Comparison of ENCODE assay signal across 21 cellular contexts in the genomic region with DNA sequence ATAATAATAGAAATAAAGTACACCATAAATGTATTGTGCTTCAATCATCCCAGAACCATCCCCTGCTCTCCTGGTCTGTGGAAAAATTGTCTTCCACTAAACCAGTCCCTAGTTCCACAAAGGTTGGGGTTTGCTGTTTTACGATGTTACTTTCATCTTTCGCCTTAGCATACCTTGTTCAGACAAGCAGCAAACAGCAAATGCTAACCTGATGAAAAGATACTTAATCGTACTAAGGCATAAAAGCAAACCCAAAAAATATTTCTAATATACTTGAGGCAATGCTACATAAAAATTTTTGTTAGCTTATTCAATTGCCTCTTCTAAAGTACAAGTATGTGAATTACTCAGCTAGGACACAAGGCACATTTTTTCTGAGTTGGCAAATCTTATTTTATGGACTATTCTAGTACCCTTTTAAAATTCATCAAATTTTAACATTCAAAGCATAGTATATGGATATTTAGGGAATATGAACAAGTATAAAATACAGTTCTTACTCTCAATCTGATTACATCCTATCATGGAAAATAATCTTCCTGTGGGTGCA.
A peak's percentile ranks its signal among the peaks of the same experiment; 100 is the strongest.
DNase-seq lines count a peak whose midpoint lies in the region; ATAC-seq and TF ChIP-seq lines count a peak whose summit lies in the region.
"Had no signal": no experiment of that assay in that cellular context is flagged by ENCODE, and none has a peak within 500 bp of the region (broad histone marks: within the 10 kb centered on the region; RNA-seq: fewer than 3 reads in every experiment).

No MANE protein-coding gene starts in this region.

- TF ChIP-seq CTCF in osteoblast (IDR thresholded peaks at IDR 0.05; ENCODE audit: extremely low read depth, low read depth, low read length): no peak
- TF ChIP-seq CTCF in uterus (IDR thresholded peaks at IDR 0.05): no peak

- CTCF ChIA-PET in activated naive CD4-positive, alpha-beta T cell treated with anti-CD3 and anti-CD28 coated beads, Interleukin-2, amount 10 ng/mL, durations not matched to agents 7 days and 5 days (lab: Charles Lee): interaction anchor here (0.6 to 1.5 kb wide), 4 partner anchors 9 to 1224 kb away, joined by 3 read pairs; no protein-coding TSS in a partner anchor

- H3K4me1 ChIP-seq in osteoblast (ENCODE audit: insufficient read depth, low read length) (peaks cover 39% of the 10 kb centered on the region), uterus (peaks cover 0 to 8% of the 10 kb centered on the region in 2 donors)
- H3K4me1 ChIP-seq: SJCRH30 had no signal

- TF ChIP-seq POLR2A in uterus (IDR thresholded peaks at IDR 0.05): no peak

- H3K36me3 ChIP-seq in osteoblast (ENCODE audit: insufficient read depth, low read length): no peaks in the 10 kb centered on the region
- H3K36me3 ChIP-seq in uterus: no peaks in the 10 kb centered on the region
- H3K36me3 ChIP-seq: SJCRH30 had no signal

- H3K27me3 ChIP-seq in osteoblast (ENCODE audit: insufficient read depth, low read length) (no peaks in the 10 kb centered on the region), uterus (no peaks in the 10 kb centered on the region)
- H3K27me3 ChIP-seq: SJCRH30 had no signal

- peaks cover 8% of the 10 kb centered on the region for H3K9me3 Mint-ChIP-seq in activated naive CD4-positive, alpha-beta T cell treated with anti-CD3 and anti-CD28 coated beads, Interleukin-2, amount 50 U/mL, for 24 hours
- peaks cover 12% of the 10 kb centered on the region for H3K9me3 Mint-ChIP-seq in activated naive CD4-positive, alpha-beta T cell treated with anti-CD3 and anti-CD28 coated beads, Interleukin-2, amount 10 ng/mL, durations not matched to agents 7 days and 5 days

- no peaks in the 10 kb centered on the region for H3K9me3 ChIP-seq in osteoblast (ENCODE audit: low read depth, low read length)
- no peaks in the 10 kb centered on the region for H3K9me3 ChIP-seq in uterus
- H3K9me3 ChIP-seq: SJCRH30 had no signal

- no peak for ATAC-seq in GM19467 (IDR thresholded peaks at IDR 0.05; ENCODE audit: unreplicated experiment)

- H3K36me3 Mint-ChIP-seq in activated naive CD4-positive, alpha-beta T cell treated with anti-CD3 and anti-CD28 coated beads, Interleukin-2, amount 50 U/mL, for 24 hours: peaks cover 10% of the 10 kb centered on the region
- H3K36me3 Mint-ChIP-seq in activated naive CD4-positive, alpha-beta T cell treated with anti-CD3 and anti-CD28 coated beads, Interleukin-2, amount 10 ng/mL, durations not matched to agents 7 days and 5 days: peaks cover 6% of the 10 kb centered on the region
- H3K36me3 Mint-ChIP-seq: CD4-positive, CD25-positive, alpha-beta regulatory T cell had no signal

- H3K27me3 Mint-ChIP-seq in activated naive CD4-positive, alpha-beta T cell treated with anti-CD3 and anti-CD28 coated beads, Interleukin-2, amount 50 U/mL, for 24 hours: no peaks in the 10 kb centered on the region
- no peaks in the 10 kb centered on the region for H3K27me3 Mint-ChIP-seq in activated naive CD4-positive, alpha-beta T cell treated with anti-CD3 and anti-CD28 coated beads, Interleukin-2, amount 10 ng/mL, durations not matched to agents 7 days and 5 days
- H3K27me3 Mint-ChIP-seq: B cell; CD4-positive, CD25-positive, alpha-beta regulatory T cell had no signal

- H3K4me3 Mint-ChIP-seq in activated naive CD4-positive, alpha-beta T cell treated with anti-CD3 and anti-CD28 coated beads, Interleukin-2, amount 50 U/mL, for 24 hours: no peak overlapping the region
- no peak overlapping the region for H3K4me3 Mint-ChIP-seq in activated naive CD4-positive, alpha-beta T cell treated with anti-CD3 and anti-CD28 coated beads, Interleukin-2, amount 10 ng/mL, durations not matched to agents 7 days and 5 days
- H3K4me3 Mint-ChIP-seq: B cell; CD4-positive, CD25-positive, alpha-beta regulatory T cell had no signal

- intact Hi-C loops in uterus (cut with DNase I; ENCODE audit: low total_unique reads): no loop called here

- no peak overlapping the region for H3K4me2 ChIP-seq in osteoblast (ENCODE audit: insufficient read depth, low read length)

- H3K27ac ChIP-seq in osteoblast (ENCODE audit: low read depth, low read length) (peak overlapping the region; percentile 81), uterus (peak overlapping the region; percentile 31 to 60)
- H3K27ac ChIP-seq: 22Rv1, SJCRH30 had no signal

- no peaks in the 10 kb centered on the region for H3K79me2 ChIP-seq in osteoblast (ENCODE audit: insufficient read depth, low read length)

- peaks cover 75% of the 10 kb centered on the region for H3K4me1 Mint-ChIP-seq in activated naive CD4-positive, alpha-beta T cell treated with anti-CD3 and anti-CD28 coated beads, Interleukin-2, amount 50 U/mL, for 24 hours
- H3K4me1 Mint-ChIP-seq in activated naive CD4-positive, alpha-beta T cell treated with anti-CD3 and anti-CD28 coated beads, Interleukin-2, amount 10 ng/mL, durations not matched to agents 7 days and 5 days: peaks cover 11% of the 10 kb centered on the region

- DNase-seq in activated naive CD4-positive, alpha-beta T cell treated with anti-CD3 and anti-CD28 coated beads, Interleukin-2, amount 10 ng/mL, durations not matched to agents 7 days and 5 days: no peak
- DNase-seq in dedifferentiated amniotic fluid mesenchymal stem cell (ENCODE audit: extremely low spot score): peak; percentile 21
- no peak for DNase-seq in osteoblast (ENCODE audit: insufficient read length, low spot score, missing footprints)
- DNase-seq in uterus: no peak
- DNase-seq in middle frontal gyrus (ENCODE audit: extremely low spot score, low spot score): no peak
- DNase-seq in NCI-H1436 treated with DMSO at 0.1 percent for 48 hours (lab: John Stamatoyannopoulos, UW): no peak
- DNase-seq: Caco-2; CD4-positive, CD25-positive, alpha-beta regulatory T cell; GDM1; NCI-H1105 treated with DMSO at 0.1 percent for 48 hours; NCI-H187; NCI-H2107; NCI-H2227 treated with DMSO at 0.1 percent for 48 hours; NCI-H524; NCI-H82; RPMI8226; SJCRH30 had no signal

- H4K20me1 ChIP-seq in osteoblast (ENCODE audit: insufficient read depth, low read length): no peaks in the 10 kb centered on the region

- H2AFZ ChIP-seq in osteoblast (ENCODE audit: low read length): no peak overlapping the region

- H3K4me3 ChIP-seq in osteoblast (ENCODE audit: insufficient read depth, low read length) (no peak overlapping the region), uterus (no peak overlapping the region)
- H3K4me3 ChIP-seq: SJCRH30 had no signal

- H3K27ac Mint-ChIP-seq in activated naive CD4-positive, alpha-beta T cell treated with anti-CD3 and anti-CD28 coated beads, Interleukin-2, amount 50 U/mL, for 24 hours: peak overlapping the region; percentile 51
- no peak overlapping the region for H3K27ac Mint-ChIP-seq in activated naive CD4-positive, alpha-beta T cell treated with anti-CD3 and anti-CD28 coated beads, Interleukin-2, amount 10 ng/mL, durations not matched to agents 7 days and 5 days
- H3K27ac Mint-ChIP-seq: B cell; CD4-positive, CD25-positive, alpha-beta regulatory T cell had no signal
